ENCODE assay signal across 22 cellular contexts in genomic region chr4:186617921-186618320, GRCh38.
DNase-seq lines count a peak whose midpoint lies in the region; ATAC-seq, FAIRE-seq and TF ChIP-seq lines count a peak whose summit lies in the region.
"Had no signal": no experiment of that assay in that cellular context is flagged by ENCODE, and none has a peak within 500 bp of the region (broad histone marks: within the 10 kb centered on the region; RNA-seq: fewer than 3 reads in every experiment).

No MANE protein-coding gene starts in this region.

- TF ChIP-seq CTCF in HepG2 (CRISPR knock-in tag; IDR thresholded peaks at IDR 0.05) (no peak), right lobe of liver (IDR thresholded peaks at IDR 0.05) (no peak), IMR-90 (conservative IDR thresholded peaks at IDR 0.05; ENCODE audit: low read depth, low read length) (no peak), K562 (IDR thresholded peaks at IDR 0.05 in 2 of 3, conservative IDR thresholded peaks at IDR 0.05 in 1 of 3; ENCODE audit: insufficient read depth in 2 of 3, low read depth in 1 of 3, low read length in 3 of 3) (no peak), osteoblast (IDR thresholded peaks at IDR 0.05; ENCODE audit: extremely low read depth, low read depth, low read length) (no peak), suprapubic skin (IDR thresholded peaks at IDR 0.05) (no peak)

- DNase-seq in HepG2 (ENCODE audit: low spot score) (no peak), right lobe of liver (no peak), IMR-90 (peak; percentile 54), K562 (ENCODE audit: extremely low read depth in 1 of 4, low spot score in 3 of 4) (no peak), osteoblast (ENCODE audit: insufficient read length, low spot score, missing footprints) (no peak), NCI-H2029 (lab: John Stamatoyannopoulos, UW) (no peak), suprapubic skin (ENCODE audit: low spot score in 2 of 2) (no peak)
- no peak for DNase-seq in activated T-helper 2 cell treated with anti-CD3 and anti-CD28 coated beads, Interferon-gamma antibody, Interleukin-2, Interleukin-4, amounts not matched to agents 10 μg/mL and 5 μg/mL and 100 μg/mL, durations not matched to agents 14 hours and 24 hours and 36 hours (ENCODE audit: low spot score)
- DNase-seq: BE2C, DMS 273 treated with DMSO at 0.1 percent for 48 hours, DMS79 treated with DMSO at 0.1 percent for 48 hours, NCI-H1694, NCI-H2081 treated with DMSO at 0.1 percent for 48 hours, NCI-H446 treated with DMSO at 0.1 percent for 48 hours, NCI-H526 treated with DMSO at 0.1 percent for 48 hours, PC-3, SIG-M5, SK-N-SH had no signal

- H3K9me3 Mint-ChIP-seq in activated T-helper 2 cell treated with anti-CD3 and anti-CD28 coated beads, Interferon-gamma antibody, Interleukin-2, Interleukin-4, amounts not matched to agents 10 μg/mL and 5 μg/mL and 100 μg/mL, durations not matched to agents 14 hours and 24 hours and 36 hours: peaks cover 16% of the 10 kb centered on the region

- peak overlapping the region; percentile 62 for H2AK9ac ChIP-seq in IMR-90 (replicated peaks; ENCODE audit: low read depth, low read length, poor library complexity)

- no peak overlapping the region for H2BK120ac ChIP-seq in IMR-90 (ENCODE audit: low read depth, low read length)

- no peak overlapping the region for H3K23ac ChIP-seq in IMR-90 (ENCODE audit: low read depth, low read length)

- H3K27me3 ChIP-seq in HepG2 (ENCODE audit: control insufficient read depth in 1 of 2, insufficient read depth in 2 of 2, low read length in 2 of 2) (no peaks in the 10 kb centered on the region), right lobe of liver (no peaks in the 10 kb centered on the region), IMR-90 (ENCODE audit: control insufficient read depth, insufficient read depth, low read length) (no peaks in the 10 kb centered on the region), K562 (ENCODE audit: control insufficient read depth in 2 of 2, insufficient read depth in 2 of 2, low read length in 2 of 2) (0 out of 5 replicates have a peak, but pooled peaks cover 0 to 3% of the 10 kb centered on the region in 2 experiments), osteoblast (ENCODE audit: insufficient read depth, low read length) (no peaks in the 10 kb centered on the region), suprapubic skin (no peaks in the 10 kb centered on the region)

- H3K27ac Mint-ChIP-seq in activated T-helper 2 cell treated with anti-CD3 and anti-CD28 coated beads, Interferon-gamma antibody, Interleukin-2, Interleukin-4, amounts not matched to agents 10 μg/mL and 5 μg/mL and 100 μg/mL, durations not matched to agents 14 hours and 24 hours and 36 hours: no peak overlapping the region

- ATAC-seq in HepG2 (no peak), right lobe of liver (no peak), IMR-90 (ENCODE audit: low read depth) (no peak), K562 (no peak)
- ATAC-seq: PC-3 had no signal

- FAIRE-seq in HepG2 (lab: Jason Lieb, UNC) (no peak), K562 (lab: Jason Lieb, UNC) (no peak)
- FAIRE-seq: G401.6, GM12892 had no signal

- H2AFZ ChIP-seq in HepG2 (ENCODE audit: low read length) (no peak overlapping the region), IMR-90 (replicated peaks; ENCODE audit: low read length, poor library complexity) (no peak overlapping the region), K562 (ENCODE audit: low read depth, low read length) (no peak overlapping the region), osteoblast (ENCODE audit: low read length) (no peak overlapping the region)

- H4K91ac ChIP-seq in IMR-90 (ENCODE audit: insufficient read depth, low read depth, low read length): no peak overlapping the region

- H4K5ac ChIP-seq in IMR-90 (ENCODE audit: low read depth, low read length): no peak overlapping the region; the same call in 1 of the 2 replicates

- dilution Hi-C loops in IMR-90 (cut with HindIII; ENCODE audit: low sequenced_read_pairs, unreplicated experiment): no loop called here

- H3K9me3 ChIP-seq in HepG2 (ENCODE audit: low read length): no peaks in the 10 kb centered on the region
- H3K9me3 ChIP-seq in right lobe of liver: no peaks in the 10 kb centered on the region
- H3K9me3 ChIP-seq in IMR-90 (ENCODE audit: control insufficient read depth, insufficient read depth, low read length): no peaks in the 10 kb centered on the region
- H3K9me3 ChIP-seq in K562 (replicated peaks; ENCODE audit: control insufficient read depth, insufficient read depth, low read depth, low read length): no peaks in the 10 kb centered on the region
- no peaks in the 10 kb centered on the region for H3K9me3 ChIP-seq in osteoblast (ENCODE audit: low read depth, low read length)
- no peaks in the 10 kb centered on the region for H3K9me3 ChIP-seq in suprapubic skin
- H3K9me3 ChIP-seq: BE2C, SK-N-SH had no signal

- H3K27ac ChIP-seq in HepG2 (ENCODE audit: extremely low read length, insufficient read depth, low read length) (no peak overlapping the region), right lobe of liver (no peak overlapping the region), IMR-90 (ENCODE audit: insufficient read depth, low read length) (no peak overlapping the region), K562 (ENCODE audit: extremely low read depth, low read depth, low read length) (no peak overlapping the region), osteoblast (ENCODE audit: low read depth, low read length) (peak overlapping the region; percentile 40), suprapubic skin (no peak overlapping the region)
- H3K27ac ChIP-seq: HL-60, KMS-11 had no signal

- no peak overlapping the region for H3K4me3 Mint-ChIP-seq in activated T-helper 2 cell treated with anti-CD3 and anti-CD28 coated beads, Interferon-gamma antibody, Interleukin-2, Interleukin-4, amounts not matched to agents 10 μg/mL and 5 μg/mL and 100 μg/mL, durations not matched to agents 14 hours and 24 hours and 36 hours (ENCODE audit: low read depth)

- peaks cover 52 to 83% of the 10 kb centered on the region in 2 experiments for H3K79me1 ChIP-seq in IMR-90 (ENCODE audit: low read depth in 1 of 2, low read length in 2 of 2)

- H3K4ac ChIP-seq in IMR-90 (ENCODE audit: low read depth, low read length): no peak overlapping the region

- CTCF ChIA-PET in HepG2 (lab: Yijun Ruan, JAX; ENCODE audit: low intra/inter-chr PET ratio, low total read pairs) (no interaction called here), IMR-90 (lab: Yijun Ruan, JAX) (no interaction called here), K562 (lab: Yijun Ruan, JAX; ENCODE audit: low intra/inter-chr PET ratio) (no interaction called here)

- peaks cover 34% of the 10 kb centered on the region for H3K9me1 ChIP-seq in IMR-90 (ENCODE audit: insufficient read depth, low read length)
- no peaks in the 10 kb centered on the region for H3K9me1 ChIP-seq in K562 (ENCODE audit: control insufficient read depth, insufficient read depth, low read length)

- H3K4me3 ChIP-seq in HepG2 (replicated peaks in 1 of 3; ENCODE audit: insufficient read depth in 1 of 3, low read depth in 2 of 3, low read length in 3 of 3) (no peak overlapping the region), right lobe of liver (no peak overlapping the region), IMR-90 (ENCODE audit: insufficient read depth, low read depth, low read length) (no peak overlapping the region), K562 (no peak overlapping the region), osteoblast (ENCODE audit: insufficient read depth, low read length) (no peak overlapping the region), suprapubic skin (no peak overlapping the region)

- in situ Hi-C loops in HepG2 (cut with HindIII; ENCODE audit: extremely low pct_ligation_motif_present, low pct_unique_long_range_greater_than_20kb): no loop called here
- in situ Hi-C loops in IMR-90 (cut with MboI; ENCODE audit: low sequenced_read_pairs): no loop called here
- in situ Hi-C loops in K562 (cut with MboI): no loop called here

- peak overlapping the region in 1 of 2 experiments; percentile 35; a peak in 1 of 4 replicates for H4K8ac ChIP-seq in IMR-90 (ENCODE audit: low read depth in 2 of 2, low read length in 2 of 2)

- no peak overlapping the region for H3K9ac ChIP-seq in HepG2 (ENCODE audit: insufficient read depth, low read depth, low read length)
- H3K9ac ChIP-seq in IMR-90 (ENCODE audit: low read depth, low read length): no peak overlapping the region
- no peak overlapping the region for H3K9ac ChIP-seq in K562 (ENCODE audit: insufficient read depth in 1 of 2, low read depth in 2 of 2, low read length in 2 of 2)
- H3K9ac ChIP-seq: KMS-11, SK-N-SH had no signal

- H2BK20ac ChIP-seq in IMR-90 (ENCODE audit: low read depth, low read length): no peak overlapping the region; the same call in 1 of the 2 replicates

- H4K20me1 ChIP-seq in HepG2 (ENCODE audit: insufficient read depth, low read length) (peaks cover 6% of the 10 kb centered on the region; the same call in 1 of the 2 replicates), IMR-90 (ENCODE audit: insufficient read depth, low read length) (peaks cover 70% of the 10 kb centered on the region), K562 (replicated peaks; ENCODE audit: control insufficient read depth, insufficient read depth, low read length) (no peaks in the 10 kb centered on the region), osteoblast (ENCODE audit: insufficient read depth, low read length) (peaks cover 5% of the 10 kb centered on the region)

- 0 out of 2 replicates have a peak overlapping the region, but pooled peaks have one; percentile 6 for H3K14ac ChIP-seq in IMR-90 (replicated peaks; ENCODE audit: low read depth, low read length)

- no peak overlapping the region; the same call in 1 of the 2 replicates for H3K18ac ChIP-seq in IMR-90 (ENCODE audit: low read depth, low read length)

- peaks cover 43 to 94% of the 10 kb centered on the region in 2 experiments for H3K36me3 ChIP-seq in HepG2 (replicated peaks in 1 of 2; ENCODE audit: control insufficient read depth in 1 of 2, insufficient read depth in 2 of 2, low read length in 2 of 2)
- peaks cover 0 to 23% (median 1%) of the 10 kb centered on the region in 4 donors for H3K36me3 ChIP-seq in right lobe of liver
- H3K36me3 ChIP-seq in IMR-90 (ENCODE audit: control insufficient read depth, insufficient read depth, low read length): peaks cover 74% of the 10 kb centered on the region
- peaks cover 14% of the 10 kb centered on the region for H3K36me3 ChIP-seq in K562 (ENCODE audit: control insufficient read depth, insufficient read depth, low read length)
- peaks cover 76% of the 10 kb centered on the region for H3K36me3 ChIP-seq in osteoblast (ENCODE audit: insufficient read depth, low read length)
- H3K36me3 ChIP-seq in suprapubic skin: peaks cover 35% of the 10 kb centered on the region
- H3K36me3 ChIP-seq: BE2C had no signal

- WGBS in HepG2 (ENCODE audit: low lambda C conversion rate): 73% methylated on average over 3 of the region's 3 CpGs
- WGBS in right lobe of liver (ENCODE audit: insufficient coverage, low coverage, low lambda C conversion rate, missing lambda C conversion rate): 80% methylated on average over 1 of the region's 3 CpGs
- 92% methylated on average over 2 of the region's 3 CpGs; no CpG with 5 or more reads in 1 of the 2 experiments for WGBS in IMR-90 (ENCODE audit: extremely low coverage in 2 of 2, insufficient read length in 1 of 2), 2 experiments
- WGBS in K562 (ENCODE audit: insufficient coverage, low coverage, missing lambda C conversion rate): 49% methylated on average over 3 of the region's 3 CpGs
- WGBS in suprapubic skin: 71% methylated on average over 3 of the region's 3 CpGs

- no peaks in the 10 kb centered on the region for H3K36me3 Mint-ChIP-seq in activated T-helper 2 cell treated with anti-CD3 and anti-CD28 coated beads, Interferon-gamma antibody, Interleukin-2, Interleukin-4, amounts not matched to agents 10 μg/mL and 5 μg/mL and 100 μg/mL, durations not matched to agents 14 hours and 24 hours and 36 hours (ENCODE audit: low read depth)

- POLR2A ChIA-PET in HepG2 (lab: Yijun Ruan, JAX): no interaction called here
- POLR2A ChIA-PET in IMR-90 (lab: Charles Lee; ENCODE audit: unreplicated experiment): no interaction called here
- POLR2A ChIA-PET in K562 (lab: Yijun Ruan, JAX): no interaction called here

- TF ChIP-seq EP300 in HepG2 (IDR thresholded peaks at IDR 0.05; ENCODE audit: low read depth in 2 of 2, low read length in 2 of 2) (no peak), HepG2 (CRISPR knock-in tag; IDR thresholded peaks at IDR 0.05; ENCODE audit: borderline replicate concordance) (no peak), K562 (IDR thresholded peaks at IDR 0.05; ENCODE audit: low read length) (no peak), suprapubic skin (IDR thresholded peaks at IDR 0.05) (no peak)

- H3K4me2 ChIP-seq in HepG2 (ENCODE audit: low read depth, low read length) (no peak overlapping the region), IMR-90 (ENCODE audit: low read depth, low read length) (no peak overlapping the region), K562 (ENCODE audit: insufficient read depth, low read length) (no peak overlapping the region), osteoblast (ENCODE audit: insufficient read depth, low read length) (no peak overlapping the region)
- H3K4me2 ChIP-seq: KMS-11, SK-N-SH had no signal

- BruUV-seq in HepG2 (replicated peaks; lab: Mats Ljungman, UMichigan) (TSS peak; percentile 27), IMR-90 (replicated peaks; lab: Mats Ljungman, UMichigan) (TSS peak; percentile 30), K562 (replicated peaks; lab: Mats Ljungman, UMichigan) (TSS peak; percentile 22)

- peak overlapping the region; percentile 69 for H2BK5ac ChIP-seq in IMR-90 (ENCODE audit: low read depth, low read length, poor library complexity, severe bottlenecking)

- no peak overlapping the region for H3K56ac ChIP-seq in IMR-90 (ENCODE audit: extremely low read depth, insufficient read depth, low read length)

- intact Hi-C loops in HepG2 (cut with micrococcal nuclease; ENCODE audit: unreplicated experiment): no loop called here
- intact Hi-C loops in right lobe of liver (cut with DNase I): no loop called here
- intact Hi-C loops in IMR-90 (cut with micrococcal nuclease): no loop called here
- intact Hi-C loops in K562 (cut with micrococcal nuclease): no loop called here
- intact Hi-C loops in activated T-helper 2 cell treated with anti-CD3 and anti-CD28 coated beads, Interferon-gamma antibody, Interleukin-2, Interleukin-4, amounts not matched to agents 10 μg/mL and 5 μg/mL and 100 μg/mL, durations not matched to agents 14 hours and 24 hours and 36 hours (cut with micrococcal nuclease): no loop called here

- H3K4me1 ChIP-seq in HepG2 (ENCODE audit: insufficient read depth, low read length): no peaks in the 10 kb centered on the region
- no peaks in the 10 kb centered on the region for H3K4me1 ChIP-seq in right lobe of liver
- H3K4me1 ChIP-seq in IMR-90 (ENCODE audit: control insufficient read depth, insufficient read depth, low read length): peaks cover 4% of the 10 kb centered on the region
- no peaks in the 10 kb centered on the region for H3K4me1 ChIP-seq in K562 (replicated peaks in 1 of 2; ENCODE audit: control insufficient read depth in 2 of 2, insufficient read depth in 2 of 2, low read length in 2 of 2)
- H3K4me1 ChIP-seq in osteoblast (ENCODE audit: insufficient read depth, low read length): peaks cover 26% of the 10 kb centered on the region
- peaks cover 4% of the 10 kb centered on the region for H3K4me1 ChIP-seq in suprapubic skin
- H3K4me1 ChIP-seq: BE2C had no signal

- H3K79me2 ChIP-seq in HepG2 (ENCODE audit: insufficient read depth, low read length) (no peaks in the 10 kb centered on the region), K562 (ENCODE audit: control insufficient read depth, insufficient read depth, low read length) (no peaks in the 10 kb centered on the region), osteoblast (ENCODE audit: insufficient read depth, low read length) (peaks cover 62% of the 10 kb centered on the region)

- TF ChIP-seq RAD21 in HepG2 (CRISPR knock-in tag; IDR thresholded peaks at IDR 0.05) (no peak), IMR-90 (IDR thresholded peaks at IDR 0.05; ENCODE audit: low read length) (no peak), K562 (CRISPR knock-in tag; conservative IDR thresholded peaks at IDR 0.05 in 1 of 2, IDR thresholded peaks at IDR 0.05 in 1 of 2) (no peak)

- H3K27me3 Mint-ChIP-seq in activated T-helper 2 cell treated with anti-CD3 and anti-CD28 coated beads, Interferon-gamma antibody, Interleukin-2, Interleukin-4, amounts not matched to agents 10 μg/mL and 5 μg/mL and 100 μg/mL, durations not matched to agents 14 hours and 24 hours and 36 hours (ENCODE audit: low read depth): no peaks in the 10 kb centered on the region

- TF ChIP-seq POLR2A in HepG2 (IDR thresholded peaks at IDR 0.05; ENCODE audit: insufficient read depth in 1 of 2, low read depth in 2 of 2, low read length in 2 of 2) (no peak), right lobe of liver (IDR thresholded peaks at IDR 0.05) (no peak), IMR-90 (IDR thresholded peaks at IDR 0.05; ENCODE audit: low read depth, low read length) (no peak), K562 (conservative IDR thresholded peaks at IDR 0.05) (no peak), suprapubic skin (IDR thresholded peaks at IDR 0.05) (no peak)

- no peaks in the 10 kb centered on the region for H3K4me1 Mint-ChIP-seq in activated T-helper 2 cell treated with anti-CD3 and anti-CD28 coated beads, Interferon-gamma antibody, Interleukin-2, Interleukin-4, amounts not matched to agents 10 μg/mL and 5 μg/mL and 100 μg/mL, durations not matched to agents 14 hours and 24 hours and 36 hours (ENCODE audit: low read depth)

- H2AK5ac ChIP-seq in IMR-90 (ENCODE audit: low read depth, low read length): peak overlapping the region; percentile 72; the same call in 1 of the 2 replicates

- no peak overlapping the region for H2BK15ac ChIP-seq in IMR-90 (ENCODE audit: low read depth, low read length)

Comparison
In these comparisons a context has a peak if more than half of its experiments do, and no peak if none do; other contexts are left out.
1. Of the 241 proteins assayed by ChIP-seq in both HepG2 and K562: peak only in HepG2: RBM22; only in K562: none; in both: none; in neither: 240.